ENCODE assay signal across 8 cellular contexts in the genomic region with DNA sequence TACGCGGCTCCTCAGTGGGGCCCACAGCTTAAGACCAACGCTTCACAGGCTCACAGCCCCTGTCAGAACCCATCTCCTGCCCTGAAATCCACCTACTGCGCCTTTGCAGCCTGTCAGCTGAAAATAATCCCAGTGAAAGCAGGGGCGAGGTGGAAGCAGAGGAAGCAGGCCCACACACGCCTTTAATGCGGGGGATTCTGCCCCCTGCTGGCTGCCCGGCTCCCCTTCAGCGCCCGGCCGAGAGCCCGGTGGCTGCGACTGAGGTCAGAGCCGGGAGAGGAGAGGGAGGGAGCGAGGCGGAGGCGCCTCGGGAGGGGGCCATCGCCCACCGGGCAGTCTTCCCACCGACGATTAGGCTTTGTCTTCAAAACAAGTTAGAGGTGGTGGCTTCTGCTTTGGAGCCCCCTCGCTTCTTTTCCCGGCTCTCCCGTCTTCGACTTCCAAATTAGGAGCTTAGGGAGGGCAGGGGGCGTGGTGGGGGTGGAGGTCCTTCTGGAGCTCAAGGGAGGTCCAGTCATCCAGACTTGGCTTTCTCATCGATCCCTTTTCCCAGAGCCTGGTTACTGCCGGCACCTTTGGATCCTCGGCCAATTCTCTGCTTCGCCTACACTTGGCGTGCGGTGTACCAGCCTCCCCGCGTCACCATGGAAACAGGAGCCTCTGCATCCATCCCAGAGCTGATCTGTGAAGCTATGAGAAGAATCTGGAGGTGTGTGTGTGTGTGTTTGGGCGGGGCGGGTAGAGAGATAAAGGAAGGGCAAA. TPM values are rescaled to one million over a fixed set of nuclear protein-coding genes. Genes with fewer than 3 reads are reported as not detected.
DNase-seq lines count a peak whose midpoint lies in the region; ATAC-seq, FAIRE-seq and TF ChIP-seq lines count a peak whose summit lies in the region.

No MANE protein-coding gene starts in this region.

- DNase-seq in GM12892 (ENCODE audit: insufficient read length), result peak; percentile 51
- DNase-seq in OCI-LY7 (ENCODE audit: low spot score), result peak; percentile 77
- peak; percentile 77 for DNase-seq in activated T-cell treated with anti-CD3 and anti-CD28 coated beads for 48 hours (ENCODE audit: low read depth)
- no peak for DNase-seq in esophagus muscularis mucosa (ENCODE audit: extremely low spot score)
- peak; percentile 59 for DNase-seq in stimulated activated CD8-positive, alpha-beta memory T cell treated with anti-CD3 and anti-CD28 coated beads, Interleukin-4, amount 100 ng/mL, for 24 hours (ENCODE audit: low read depth)

- FAIRE-seq in GM12892 (lab: Jason Lieb, UNC), result no peak

- H3K9me2 ChIP-seq in OCI-LY7 (ENCODE audit: insufficient read depth, low read length), result no peaks in the 10 kb centered on the region

- H3K4me3 ChIP-seq in HUES64 (ENCODE audit: low read length) (peak overlapping the region; percentile 65), OCI-LY7 (ENCODE audit: low read depth, low read length, poor library complexity, severe bottlenecking) (peak overlapping the region; percentile 30), esophagus muscularis mucosa (peak overlapping the region; percentile 31 to 47 (median 41)), muscle layer of duodenum (ENCODE audit: low read depth in 1 of 2, low read length in 2 of 2) (peak overlapping the region; percentile 26 to 44)

- H2AFZ ChIP-seq in OCI-LY7 (ENCODE audit: low read length), result peak overlapping the region; percentile 58

- intact Hi-C loops in OCI-LY7 (cut with micrococcal nuclease; ENCODE audit: unreplicated experiment), result loop anchor here (1.0 kb wide), 1 partner anchor 38 kb away; no protein-coding TSS in a partner anchor
- intact Hi-C loops in esophagus muscularis mucosa (cut with DNase I), result loop anchor here (1.0 kb wide), 1 partner anchor 38 kb away; no protein-coding TSS in a partner anchor

- H3K9me3 ChIP-seq in HUES64 (ENCODE audit: insufficient read depth, low read depth, low read length), result no peaks in the 10 kb centered on the region
- H3K9me3 ChIP-seq in OCI-LY7 (ENCODE audit: low read length), result no peaks in the 10 kb centered on the region
- H3K9me3 ChIP-seq in esophagus muscularis mucosa, result no peaks in the 10 kb centered on the region
- H3K9me3 ChIP-seq in muscle layer of duodenum (ENCODE audit: control insufficient read depth in 1 of 2, low read length in 2 of 2), result no peaks in the 10 kb centered on the region

- H3K79me2 ChIP-seq in OCI-LY7 (ENCODE audit: insufficient read depth, low read depth, low read length), result no peaks in the 10 kb centered on the region

- peak overlapping the region; percentile 58 for H3K4me2 ChIP-seq in OCI-LY7 (ENCODE audit: low read length)

- H3K27me3 ChIP-seq in HUES64 (ENCODE audit: insufficient read depth, low read length), result peaks cover 10% of the 10 kb centered on the region
- H3K27me3 ChIP-seq in esophagus muscularis mucosa, result peaks cover 0 to 10% (median 0%) of the 10 kb centered on the region in 4 donors
- H3K27me3 ChIP-seq in muscle layer of duodenum (ENCODE audit: low read depth, low read length), result no peaks in the 10 kb centered on the region

- POLR2A ChIA-PET in OCI-LY7 (lab: Charles Lee), result interaction anchor here (0.5 to 3.2 kb wide), 7 partner anchors 18 to 45 kb away, joined by 3 to 36 read pairs (median 3); a partner anchor contains a TSS

- H3K4me1 ChIP-seq in HUES64 (ENCODE audit: insufficient read depth, low read length) (no peaks in the 10 kb centered on the region; the same call in 1 of the 2 replicates), OCI-LY7 (ENCODE audit: insufficient read depth, low read length, poor library complexity, severe bottlenecking) (peaks cover 6% of the 10 kb centered on the region), esophagus muscularis mucosa (peaks cover 7 to 13% (median 10%) of the 10 kb centered on the region in 4 donors), muscle layer of duodenum (ENCODE audit: control insufficient read depth in 1 of 2, insufficient read depth in 2 of 2, low read length in 2 of 2) (peaks cover 5% of the 10 kb centered on the region in 2 donors)

- TF ChIP-seq POLR2A in GM12892 (IDR thresholded peaks at IDR 0.05; ENCODE audit: low read depth, low read length) (no peak), esophagus muscularis mucosa (IDR thresholded peaks at IDR 0.05; ENCODE audit: low read depth) (no peak)

- H3K27ac ChIP-seq in HUES64 (ENCODE audit: low read depth, low read length), result no peak overlapping the region
- H3K27ac ChIP-seq in OCI-LY7 (ENCODE audit: low read depth, low read length, poor library complexity, severe bottlenecking), result no peak overlapping the region
- no peak overlapping the region for H3K27ac ChIP-seq in esophagus muscularis mucosa (replicated peaks in 1 of 4)
- H3K27ac ChIP-seq in muscle layer of duodenum (ENCODE audit: low read length), result no peak overlapping the region

- BruUV-seq in OCI-LY7 (replicated peaks; lab: Mats Ljungman, UMichigan), result no TSS peak

- no peak for ATAC-seq in HG02840 (IDR thresholded peaks at IDR 0.05; ENCODE audit: low FRiP score, unreplicated experiment)

- TF ChIP-seq CTCF in OCI-LY7 (conservative IDR thresholded peaks at IDR 0.05; ENCODE audit: low read length), result peak; percentile 95
- peak; percentile 86 to 97 (median 90) for TF ChIP-seq CTCF in esophagus muscularis mucosa (IDR thresholded peaks at IDR 0.05)

- H3K36me3 ChIP-seq in HUES64 (ENCODE audit: insufficient read depth, low read length) (no peaks in the 10 kb centered on the region), OCI-LY7 (ENCODE audit: insufficient read depth, low read length) (no peaks in the 10 kb centered on the region), esophagus muscularis mucosa (no peaks in the 10 kb centered on the region), muscle layer of duodenum (ENCODE audit: control insufficient read depth in 1 of 2, insufficient read depth in 2 of 2, low read length in 2 of 2) (no peaks in the 10 kb centered on the region)

- CTCF ChIA-PET in OCI-LY7 (lab: Charles Lee; ENCODE audit: unreplicated experiment), result interaction anchor here (0.6 to 3.4 kb wide), 5 partner anchors 9 to 220 kb away, joined by 3 to 35 read pairs (median 7); no protein-coding TSS in a partner anchor

- H3K9ac ChIP-seq in HUES64 (ENCODE audit: low read depth, low read length), result no peak overlapping the region

- 4% methylated on average over 35 of the region's 37 CpGs for WGBS in HUES64
- 5% methylated on average over 29 of the region's 37 CpGs for WGBS in esophagus muscularis mucosa

- TF ChIP-seq EP300 in esophagus muscularis mucosa (IDR thresholded peaks at IDR 0.05), result no peak

- H4K20me1 ChIP-seq in OCI-LY7 (ENCODE audit: insufficient read depth, low read length), result no peaks in the 10 kb centered on the region

RNA-seq across cellular contexts. Expression of a gene that starts 25.2 kb away (rescaled TPM):
- 4.0 TPM for polyA plus RNA-seq in GM12892 (2012; ENCODE audit: missing spikeins)
- 10.6 TPM for polyA plus RNA-seq in HUES64 (2013, experiment 1 of 2)
- polyA plus RNA-seq in HUES64 (2013, experiment 2 of 2), result 9.4 TPM
- 6.5 and 7.3 TPM in 2 replicates for total RNA-seq in OCI-LY7 (2014; rRNA removed; shearing (Covaris generic))
- total RNA-seq in OCI-LY7 (2022) (12.7 and 13.9 TPM in 2 replicates), esophagus muscularis mucosa (1 to 10 TPM in 1 of 4 donors, under 1 TPM in 2, not detected in 1; 0.29 to 6.5 (median 0.32) TPM)

RNA-seq across cellular contexts. Expression of a gene that starts 34.5 kb away (rescaled TPM):
- polyA plus RNA-seq in GM12892 (2012; ENCODE audit: missing spikeins), result 73.9 TPM
- 25.8 TPM for polyA plus RNA-seq in HUES64 (2013, experiment 1 of 2)
- polyA plus RNA-seq in HUES64 (2013, experiment 2 of 2), result 17.8 TPM
- 18.7 TPM in 2 replicates for total RNA-seq in OCI-LY7 (2014; rRNA removed; shearing (Covaris generic))
- total RNA-seq in OCI-LY7 (2022), result 60.4 and 66.2 TPM in 2 replicates
- 1 to 10 TPM; 4.9 to 8.1 (median 7.8) TPM for total RNA-seq in esophagus muscularis mucosa

RNA-seq across cellular contexts. Expression of a gene that starts 38.9 kb away (rescaled TPM):
- 67.1 TPM for polyA plus RNA-seq in GM12892 (2012; ENCODE audit: missing spikeins)
- polyA plus RNA-seq in HUES64 (2013, experiment 1 of 2), result 62.0 TPM
- 57.4 TPM for polyA plus RNA-seq in HUES64 (2013, experiment 2 of 2)
- 91.1 and 101 TPM in 2 replicates for total RNA-seq in OCI-LY7 (2014; rRNA removed; shearing (Covaris generic))
- total RNA-seq in OCI-LY7 (2022), result 103 and 119 TPM in 2 replicates
- 10 to 100 TPM; 51.1 to 88.3 (median 74.1) TPM for total RNA-seq in esophagus muscularis mucosa
